20 cellular contexts compared by ENCODE assay signal in the genomic region with DNA sequence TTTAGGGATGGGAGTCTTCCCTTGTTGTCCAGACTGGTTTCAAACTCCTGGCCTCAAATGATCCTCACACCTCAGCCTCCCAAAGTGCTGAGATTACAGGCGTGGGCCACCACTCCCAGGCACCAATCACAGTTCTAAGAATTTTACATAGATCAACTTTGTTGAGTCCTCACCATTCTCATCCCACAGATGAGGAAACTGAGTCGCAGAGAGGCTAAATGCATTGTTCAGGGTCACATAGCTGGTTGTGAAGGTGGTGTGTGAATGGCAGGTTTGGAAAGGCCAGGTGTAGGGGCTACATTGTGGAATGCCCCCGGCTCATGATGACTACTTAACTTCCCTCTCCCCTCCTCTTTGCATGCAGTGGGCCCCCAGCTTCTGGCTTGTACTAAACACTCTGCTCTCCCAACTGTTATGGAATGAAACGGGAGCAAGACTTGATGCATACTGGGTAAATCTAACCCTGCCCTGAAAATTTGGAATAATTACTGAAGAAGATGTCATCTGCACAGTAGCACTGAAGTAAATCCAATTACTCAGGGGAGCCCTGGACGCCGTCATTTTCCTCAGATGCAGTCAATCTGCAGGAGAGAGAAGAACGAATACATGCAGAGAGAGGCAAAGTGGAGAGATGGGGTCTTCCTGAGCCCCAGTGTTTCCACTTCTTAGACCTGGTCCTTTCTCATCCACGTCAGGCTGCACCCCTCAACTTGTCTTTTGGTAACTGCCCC.
DNase-seq lines count a peak whose midpoint lies in the region; ATAC-seq and TF ChIP-seq lines count a peak whose summit lies in the region.
"Had no signal": no experiment of that assay in that cellular context is flagged by ENCODE, and none has a peak within 500 bp of the region (broad histone marks: within the 10 kb centered on the region; RNA-seq: fewer than 3 reads in every experiment).

No MANE protein-coding gene starts in this region.

- intact Hi-C loops in A673 (cut with micrococcal nuclease; ENCODE audit: unreplicated experiment), result no loop called here

- H3K27me3 ChIP-seq in A673 (replicated peaks; ENCODE audit: insufficient read depth, low read depth, low read length, poor library complexity), result no peaks in the 10 kb centered on the region
- H3K27me3 ChIP-seq: BLaER1 treated with 17β-estradiol and CSF1 and Interleukin-3, amounts not matched to agents 10 nM and 100 nM had no signal

- H3K4me3 Mint-ChIP-seq in WTC11, result no peak overlapping the region
- no peak overlapping the region for H3K4me3 Mint-ChIP-seq in endothelial cell (ENCODE audit: unreplicated experiment)

- H3K4me1 Mint-ChIP-seq in WTC11 (peaks cover 4% of the 10 kb centered on the region; the same call in 1 of the 2 replicates), endothelial cell (ENCODE audit: unreplicated experiment) (no peaks in the 10 kb centered on the region)

- H3K9me3 Mint-ChIP-seq in WTC11 (no peaks in the 10 kb centered on the region), endothelial cell (ENCODE audit: unreplicated experiment) (no peaks in the 10 kb centered on the region)
- H3K9me3 Mint-ChIP-seq: CD4-positive, alpha-beta memory T cell had no signal

- no TSS peak for BruUV-seq in A673 (replicated peaks; lab: Mats Ljungman, UMichigan)

- no peaks in the 10 kb centered on the region for H3K27me3 Mint-ChIP-seq in WTC11 (ENCODE audit: low read depth)
- no peaks in the 10 kb centered on the region for H3K27me3 Mint-ChIP-seq in endothelial cell (ENCODE audit: unreplicated experiment)
- H3K27me3 Mint-ChIP-seq: CD4-positive, alpha-beta memory T cell had no signal

- H3K27ac Mint-ChIP-seq in WTC11 (peak overlapping the region; percentile 7; the same call in 1 of the 2 replicates), endothelial cell (ENCODE audit: unreplicated experiment) (no peak overlapping the region)

- no peak for TF ChIP-seq CTCF in A673 (conservative IDR thresholded peaks at IDR 0.05; ENCODE audit: low read depth, low read length)
- no peak for TF ChIP-seq CTCF in WTC11 (IDR thresholded peaks at IDR 0.05)
- TF ChIP-seq CTCF in endothelial cell (IDR thresholded peaks at IDR 0.05; ENCODE audit: unreplicated experiment), result no peak

- H3K27ac ChIP-seq in A673 (ENCODE audit: low read depth, low read length, poor library complexity, severe bottlenecking), result no peak overlapping the region
- H3K27ac ChIP-seq: HL-60 had no signal

- peaks cover 5% of the 10 kb centered on the region for H3K4me1 ChIP-seq in A673 (ENCODE audit: insufficient read depth, low read length, poor library complexity, severe bottlenecking)

- CTCF ChIA-PET in A673 (lab: Charles Lee) (no interaction called here), WTC11 (lab: Charles Lee) (interaction anchor here (0.5 to 1.5 kb wide), 2 partner anchors 33 to 244 kb away, joined by 3 to 4 read pairs; no protein-coding TSS in a partner anchor)

- DNase-seq in A673 (ENCODE audit: low spot score), result peak; percentile 22
- DNase-seq in NCI-H82 (lab: John Stamatoyannopoulos, UW), result peak; percentile 64
- no peak for DNase-seq in WTC11 (ENCODE audit: low spot score)
- peak; percentile 33 for DNase-seq in mesenteric fat pad (ENCODE audit: low spot score)
- no peak for DNase-seq in mucosa of gallbladder (ENCODE audit: low spot score)
- DNase-seq in endothelial cell (ENCODE audit: low spot score), result no peak
- DNase-seq: CD4-positive, alpha-beta memory T cell; COR-L47; DMS53; NCI-H1105 treated with DMSO at 0.1 percent for 48 hours; NCI-H146; NCI-H1930; NCI-H2107; NCI-H524; NCI-H748 treated with DMSO at 0.1 percent for 48 hours; SIG-M5 had no signal

- POLR2A ChIA-PET in A673 (lab: Charles Lee; ENCODE audit: low non-redundant PET), result no interaction called here
- POLR2A ChIA-PET in WTC11 (lab: Charles Lee), result interaction anchor here (0.7 kb wide), 2 partner anchors 255 to 1513 kb away, joined by 3 to 4 read pairs; no protein-coding TSS in a partner anchor

- H3K9me3 ChIP-seq in A673 (ENCODE audit: low read depth, low read length, poor library complexity, severe bottlenecking), result no peaks in the 10 kb centered on the region
- H3K9me3 ChIP-seq: BLaER1 treated with 17β-estradiol and CSF1 and Interleukin-3, amounts not matched to agents 10 nM and 100 nM had no signal

- H3K4me3 ChIP-seq in A673 (ENCODE audit: low read depth, low read length, poor library complexity, severe bottlenecking), result no peak overlapping the region
- H3K4me3 ChIP-seq: BLaER1 treated with 17β-estradiol and CSF1 and Interleukin-3, amounts not matched to agents 10 nM and 100 nM had no signal

- H3K36me3 ChIP-seq in A673 (ENCODE audit: insufficient read depth, low read length, poor library complexity, severe bottlenecking), result no peaks in the 10 kb centered on the region
- H3K36me3 ChIP-seq: BLaER1 treated with 17β-estradiol and CSF1 and Interleukin-3, amounts not matched to agents 10 nM and 100 nM had no signal

- H3K36me3 Mint-ChIP-seq in WTC11, result no peaks in the 10 kb centered on the region
- H3K36me3 Mint-ChIP-seq in endothelial cell (ENCODE audit: low read depth, unreplicated experiment), result no peaks in the 10 kb centered on the region
- H3K36me3 Mint-ChIP-seq: CD4-positive, alpha-beta memory T cell had no signal

- no peak for ATAC-seq in WTC11
- no peak for ATAC-seq in GM18861 (IDR thresholded peaks at IDR 0.05; ENCODE audit: unreplicated experiment)
- ATAC-seq in GM19452 (IDR thresholded peaks at IDR 0.05; ENCODE audit: unreplicated experiment), result no peak

TF ChIP-seq in WTC11, 78 proteins besides CTCF, POLR2A, EP300 and RAD21 (continues in another document):
- no peak for TF ChIP-seq RELA (CRISPR knock-in tag; IDR thresholded peaks at IDR 0.05; ENCODE audit: borderline replicate concordance)
- TF ChIP-seq ZMAT4 (CRISPR knock-in tag; IDR thresholded peaks at IDR 0.05), result no peak
- no peak for TF ChIP-seq ATF6 (CRISPR knock-in tag; IDR thresholded peaks at IDR 0.05)
- TF ChIP-seq, protein P1, sequence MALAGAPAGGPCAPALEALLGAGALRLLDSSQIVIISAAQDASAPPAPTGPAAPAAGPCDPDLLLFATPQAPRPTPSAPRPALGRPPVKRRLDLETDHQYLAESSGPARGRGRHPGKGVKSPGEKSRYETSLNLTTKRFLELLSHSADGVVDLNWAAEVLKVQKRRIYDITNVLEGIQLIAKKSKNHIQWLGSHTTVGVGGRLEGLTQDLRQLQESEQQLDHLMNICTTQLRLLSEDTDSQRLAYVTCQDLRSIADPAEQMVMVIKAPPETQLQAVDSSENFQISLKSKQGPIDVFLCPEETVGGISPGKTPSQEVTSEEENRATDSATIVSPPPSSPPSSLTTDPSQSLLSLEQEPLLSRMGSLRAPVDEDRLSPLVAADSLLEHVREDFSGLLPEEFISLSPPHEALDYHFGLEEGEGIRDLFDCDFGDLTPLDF (CRISPR knock-in tag; IDR thresholded peaks at IDR 0.05), result no peak
- TF ChIP-seq, protein P2, sequence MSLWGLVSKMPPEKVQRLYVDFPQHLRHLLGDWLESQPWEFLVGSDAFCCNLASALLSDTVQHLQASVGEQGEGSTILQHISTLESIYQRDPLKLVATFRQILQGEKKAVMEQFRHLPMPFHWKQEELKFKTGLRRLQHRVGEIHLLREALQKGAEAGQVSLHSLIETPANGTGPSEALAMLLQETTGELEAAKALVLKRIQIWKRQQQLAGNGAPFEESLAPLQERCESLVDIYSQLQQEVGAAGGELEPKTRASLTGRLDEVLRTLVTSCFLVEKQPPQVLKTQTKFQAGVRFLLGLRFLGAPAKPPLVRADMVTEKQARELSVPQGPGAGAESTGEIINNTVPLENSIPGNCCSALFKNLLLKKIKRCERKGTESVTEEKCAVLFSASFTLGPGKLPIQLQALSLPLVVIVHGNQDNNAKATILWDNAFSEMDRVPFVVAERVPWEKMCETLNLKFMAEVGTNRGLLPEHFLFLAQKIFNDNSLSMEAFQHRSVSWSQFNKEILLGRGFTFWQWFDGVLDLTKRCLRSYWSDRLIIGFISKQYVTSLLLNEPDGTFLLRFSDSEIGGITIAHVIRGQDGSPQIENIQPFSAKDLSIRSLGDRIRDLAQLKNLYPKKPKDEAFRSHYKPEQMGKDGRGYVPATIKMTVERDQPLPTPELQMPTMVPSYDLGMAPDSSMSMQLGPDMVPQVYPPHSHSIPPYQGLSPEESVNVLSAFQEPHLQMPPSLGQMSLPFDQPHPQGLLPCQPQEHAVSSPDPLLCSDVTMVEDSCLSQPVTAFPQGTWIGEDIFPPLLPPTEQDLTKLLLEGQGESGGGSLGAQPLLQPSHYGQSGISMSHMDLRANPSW (CRISPR knock-in tag; conservative IDR thresholded peaks at IDR 0.05; ENCODE audit: low read depth), result no peak
- TF ChIP-seq USF1 (CRISPR knock-in tag; IDR thresholded peaks at IDR 0.05), result no peak
- no peak for TF ChIP-seq MXD4 (CRISPR knock-in tag; IDR thresholded peaks at IDR 0.05; ENCODE audit: borderline replicate concordance)
- TF ChIP-seq ZNF416 (CRISPR knock-in tag; IDR thresholded peaks at IDR 0.05), result no peak

Comparison
In these comparisons a context has a peak if more than half of its experiments do, and no peak if none do; other contexts are left out.
1. DNase-seq: peak in A673 (single experiment), NCI-H82 (single experiment) and mesenteric fat pad (single experiment); none in WTC11 (single experiment), mucosa of gallbladder (single experiment) and endothelial cell (single experiment).